In genomic region chr17:81697261-81698044, GRCh38 we compare ENCODE assay signal across 34 cellular contexts. TPM values are rescaled to one million over a fixed set of nuclear protein-coding genes. Genes with fewer than 3 reads are reported as not detected.
DNase-seq lines count a peak whose midpoint lies in the region; ATAC-seq, FAIRE-seq and TF ChIP-seq lines count a peak whose summit lies in the region.
"Had no signal": no experiment of that assay in that cellular context is flagged by ENCODE, and none has a peak within 500 bp of the region (broad histone marks: within the 10 kb centered on the region; RNA-seq: fewer than 3 reads in every experiment).

No MANE protein-coding gene starts in this region.

- H3K4me3 ChIP-seq in kidney (ENCODE audit: low read length in 2 of 2): no peak overlapping the region
- H3K4me3 ChIP-seq: esophagus muscularis mucosa, HAP-1, lung, SJCRH30, skin epidermis, suprapubic skin, upper lobe of left lung had no signal

- H3K36me3 Mint-ChIP-seq in activated T-cell treated with anti-CD3 and anti-CD28 coated beads, Interleukin-2, amount 50 U/mL, for 24 hours (ENCODE audit: low read depth): peaks cover 92% of the 10 kb centered on the region
- H3K36me3 Mint-ChIP-seq in activated T-helper 1 cell treated with anti-CD3 and anti-CD28 coated beads, Interleukin-12 subunit alpha, Interleukin-12 subunit beta, Interleukin-2, Interleukin-4 antibody, amounts not matched to agents 30 ng/mL and 10 ng/mL and 1 ng/mL, durations not matched to agents 14 hours and 24 hours and 36 hours (ENCODE audit: low read depth): peaks cover 31% of the 10 kb centered on the region
- H3K36me3 Mint-ChIP-seq in stimulated activated naive B cell treated with anti-CD40 and anti-IgM and Interleukin-4, amounts not matched to agents 10 μg/mL and 1 μg/mL and 100 μg/mL, for 72 hours: peaks cover 32 to 39% of the 10 kb centered on the region in 2 donors
- H3K36me3 Mint-ChIP-seq: IgD-negative memory B cell had no signal

- peaks cover 21 to 52% of the 10 kb centered on the region in 2 donors for H3K36me3 ChIP-seq in kidney (ENCODE audit: control insufficient read depth in 1 of 2, insufficient read depth in 2 of 2, low read length in 2 of 2)

- no peaks in the 10 kb centered on the region for H3K9me3 Mint-ChIP-seq in activated T-cell treated with anti-CD3 and anti-CD28 coated beads, Interleukin-2, amount 50 U/mL, for 24 hours
- no peaks in the 10 kb centered on the region for H3K9me3 Mint-ChIP-seq in activated T-helper 1 cell treated with anti-CD3 and anti-CD28 coated beads, Interleukin-12 subunit alpha, Interleukin-12 subunit beta, Interleukin-2, Interleukin-4 antibody, amounts not matched to agents 30 ng/mL and 10 ng/mL and 1 ng/mL, durations not matched to agents 14 hours and 24 hours and 36 hours
- H3K9me3 Mint-ChIP-seq in stimulated activated naive B cell treated with anti-CD40 and anti-IgM and Interleukin-4, amounts not matched to agents 10 μg/mL and 1 μg/mL and 100 μg/mL, for 72 hours: no peaks in the 10 kb centered on the region
- H3K9me3 Mint-ChIP-seq: activated CD4-positive, alpha-beta T cell treated with anti-CD3 and anti-CD28 coated beads, Interleukin-2, amount 10 ng/mL, durations not matched to agents 7 days and 5 days; activated T-cell treated with anti-CD3 and anti-CD28 coated beads, Interleukin-2, amount 50 U/mL, for 4 hours; CD4-positive, CD25-positive, alpha-beta regulatory T cell; IgD-negative memory B cell; naive thymus-derived CD8-positive, alpha-beta T cell had no signal

- H3K27ac ChIP-seq in kidney (ENCODE audit: low read depth in 2 of 2, low read length in 2 of 2): no peak overlapping the region
- H3K27ac ChIP-seq: esophagus muscularis mucosa, SJCRH30, skin epidermis, suprapubic skin, upper lobe of left lung had no signal

- H3K27ac Mint-ChIP-seq in activated T-cell treated with anti-CD3 and anti-CD28 coated beads, Interleukin-2, amount 50 U/mL, for 24 hours: peak overlapping the region; percentile 59
- H3K27ac Mint-ChIP-seq in activated T-helper 1 cell treated with anti-CD3 and anti-CD28 coated beads, Interleukin-12 subunit alpha, Interleukin-12 subunit beta, Interleukin-2, Interleukin-4 antibody, amounts not matched to agents 30 ng/mL and 10 ng/mL and 1 ng/mL, durations not matched to agents 14 hours and 24 hours and 36 hours: peak overlapping the region; percentile 29
- H3K27ac Mint-ChIP-seq in stimulated activated naive B cell treated with anti-CD40 and anti-IgM and Interleukin-4, amounts not matched to agents 10 μg/mL and 1 μg/mL and 100 μg/mL, for 72 hours: peak overlapping the region; percentile 60
- H3K27ac Mint-ChIP-seq: activated CD4-positive, alpha-beta T cell treated with anti-CD3 and anti-CD28 coated beads, Interleukin-2, amount 10 ng/mL, durations not matched to agents 7 days and 5 days; CD4-positive, CD25-positive, alpha-beta regulatory T cell had no signal

- DNase-seq in activated T-cell treated with anti-CD3 and anti-CD28 coated beads, Interleukin-2, amount 50 U/mL, for 24 hours: no peak
- DNase-seq in activated T-cell treated with anti-CD3 and anti-CD28 coated beads, Interleukin-2, amount 50 U/mL, for 1 hour: no peak
- no peak for DNase-seq in activated T-helper 1 cell treated with anti-CD3 and anti-CD28 coated beads, Interleukin-12 subunit alpha, Interleukin-12 subunit beta, Interleukin-2, Interleukin-4 antibody, amounts not matched to agents 30 ng/mL and 10 ng/mL and 1 ng/mL, durations not matched to agents 14 hours and 24 hours and 36 hours (ENCODE audit: low spot score)
- no peak for DNase-seq in left cardiac atrium
- DNase-seq in stimulated activated naive B cell treated with anti-CD40 and anti-IgM and Interleukin-4, amounts not matched to agents 10 μg/mL and 1 μg/mL and 100 μg/mL, for 72 hours: no peak
- DNase-seq in SK-N-DZ (ENCODE audit: low spot score): no peak
- no peak for DNase-seq in kidney
- DNase-seq: activated CD4-positive, alpha-beta T cell treated with anti-CD3 and anti-CD28 coated beads, Interleukin-2, amount 10 ng/mL, durations not matched to agents 7 days and 5 days; activated gamma-delta T cell treated with Interleukin-2 at 50 U/mL for 16 hours; activated T-cell treated with anti-CD3 and anti-CD28 coated beads, Interleukin-2, amount 50 U/mL, for 4 hours; CD4-positive, CD25-positive, alpha-beta regulatory T cell; cerebellar nuclear complex; dermis blood vessel endothelial cell; foreskin fibroblast; head of caudate nucleus; kidney glomerular epithelial cell; naive thymus-derived CD8-positive, alpha-beta T cell; NCI-H1048; NCI-H446 treated with DMSO at 0.1 percent for 48 hours; NCI-H82; occipital lobe; SJCRH30; stimulated activated naive CD4-positive, alpha-beta T cell treated with Interleukin-2 at 50 U/mL for 16 hours had no signal

- peaks cover 15% of the 10 kb centered on the region for H3K4me1 Mint-ChIP-seq in activated T-cell treated with anti-CD3 and anti-CD28 coated beads, Interleukin-2, amount 50 U/mL, for 24 hours (ENCODE audit: low read depth)
- peaks cover 5% of the 10 kb centered on the region for H3K4me1 Mint-ChIP-seq in activated T-helper 1 cell treated with anti-CD3 and anti-CD28 coated beads, Interleukin-12 subunit alpha, Interleukin-12 subunit beta, Interleukin-2, Interleukin-4 antibody, amounts not matched to agents 30 ng/mL and 10 ng/mL and 1 ng/mL, durations not matched to agents 14 hours and 24 hours and 36 hours (ENCODE audit: low read depth)
- H3K4me1 Mint-ChIP-seq in stimulated activated naive B cell treated with anti-CD40 and anti-IgM and Interleukin-4, amounts not matched to agents 10 μg/mL and 1 μg/mL and 100 μg/mL, for 72 hours: peaks cover 14 to 34% of the 10 kb centered on the region in 2 donors

- no peaks in the 10 kb centered on the region for H3K27me3 Mint-ChIP-seq in activated T-cell treated with anti-CD3 and anti-CD28 coated beads, Interleukin-2, amount 50 U/mL, for 24 hours
- no peaks in the 10 kb centered on the region for H3K27me3 Mint-ChIP-seq in activated T-helper 1 cell treated with anti-CD3 and anti-CD28 coated beads, Interleukin-12 subunit alpha, Interleukin-12 subunit beta, Interleukin-2, Interleukin-4 antibody, amounts not matched to agents 30 ng/mL and 10 ng/mL and 1 ng/mL, durations not matched to agents 14 hours and 24 hours and 36 hours (ENCODE audit: insufficient read depth)
- no peaks in the 10 kb centered on the region for H3K27me3 Mint-ChIP-seq in stimulated activated naive B cell treated with anti-CD40 and anti-IgM and Interleukin-4, amounts not matched to agents 10 μg/mL and 1 μg/mL and 100 μg/mL, for 72 hours
- H3K27me3 Mint-ChIP-seq: activated CD4-positive, alpha-beta T cell treated with anti-CD3 and anti-CD28 coated beads, Interleukin-2, amount 10 ng/mL, durations not matched to agents 7 days and 5 days; CD4-positive, CD25-positive, alpha-beta regulatory T cell; IgD-negative memory B cell; naive thymus-derived CD8-positive, alpha-beta T cell had no signal

- no peak for FAIRE-seq in kidney (lab: Jason Lieb, UNC)
- FAIRE-seq: A204.1, GM18507, RCC 7860 had no signal

- intact Hi-C loops in activated T-helper 1 cell treated with anti-CD3 and anti-CD28 coated beads, Interleukin-12 subunit alpha, Interleukin-12 subunit beta, Interleukin-2, Interleukin-4 antibody, amounts not matched to agents 30 ng/mL and 10 ng/mL and 1 ng/mL, durations not matched to agents 14 hours and 24 hours and 36 hours (cut with micrococcal nuclease): no loop called here
- intact Hi-C loops in left cardiac atrium (cut with DNase I): no loop called here
- intact Hi-C loops in kidney (cut with DNase I): no loop called here

- no peaks in the 10 kb centered on the region for H3K9me3 ChIP-seq in kidney (ENCODE audit: control insufficient read depth in 1 of 2, low read length in 2 of 2)
- H3K9me3 ChIP-seq: esophagus muscularis mucosa, HAP-1, SJCRH30, suprapubic skin, upper lobe of left lung had no signal

- H3K9ac ChIP-seq in kidney (ENCODE audit: low read length in 2 of 2): no peak overlapping the region

- H3K4me3 Mint-ChIP-seq in activated T-cell treated with anti-CD3 and anti-CD28 coated beads, Interleukin-2, amount 50 U/mL, for 24 hours: no peak overlapping the region
- no peak overlapping the region for H3K4me3 Mint-ChIP-seq in activated T-helper 1 cell treated with anti-CD3 and anti-CD28 coated beads, Interleukin-12 subunit alpha, Interleukin-12 subunit beta, Interleukin-2, Interleukin-4 antibody, amounts not matched to agents 30 ng/mL and 10 ng/mL and 1 ng/mL, durations not matched to agents 14 hours and 24 hours and 36 hours
- H3K4me3 Mint-ChIP-seq in stimulated activated naive B cell treated with anti-CD40 and anti-IgM and Interleukin-4, amounts not matched to agents 10 μg/mL and 1 μg/mL and 100 μg/mL, for 72 hours: no peak overlapping the region
- H3K4me3 Mint-ChIP-seq: activated CD4-positive, alpha-beta T cell treated with anti-CD3 and anti-CD28 coated beads, Interleukin-2, amount 10 ng/mL, durations not matched to agents 7 days and 5 days; activated T-cell treated with anti-CD3 and anti-CD28 coated beads, Interleukin-2, amount 50 U/mL, for 4 hours; naive thymus-derived CD8-positive, alpha-beta T cell had no signal

- peaks cover 7 to 14% of the 10 kb centered on the region in 2 donors for H3K4me1 ChIP-seq in kidney (ENCODE audit: control insufficient read depth in 1 of 2, insufficient read depth in 1 of 2, low read depth in 1 of 2, low read length in 2 of 2)
- H3K4me1 ChIP-seq: SJCRH30 had no signal

- TF ChIP-seq CTCF in kidney (IDR thresholded peaks at IDR 0.05; ENCODE audit: borderline replicate concordance, extremely low read depth, insufficient read depth): no peak

- ATAC-seq in left cardiac atrium: peak; percentile 13 to 21
- ATAC-seq in stimulated activated naive B cell treated with anti-CD40 and anti-IgM and Interleukin-4, amounts not matched to agents 10 μg/mL and 1 μg/mL and 100 μg/mL, for 72 hours (replicated peaks): no peak
- ATAC-seq in GM21515 (IDR thresholded peaks at IDR 0.05; ENCODE audit: unreplicated experiment): no peak
- ATAC-seq: activated T-cell treated with anti-CD3 and anti-CD28 coated beads, Interleukin-2, amount 50 U/mL, for 4 hours; naive thymus-derived CD8-positive, alpha-beta T cell had no signal

RNA-seq across cellular contexts. Expression of gene MRPL12, which starts 5.7 kb away (rescaled TPM):
- total RNA-seq in activated T-helper 1 cell treated with anti-CD3 and anti-CD28 coated beads, Interleukin-12 subunit alpha, Interleukin-12 subunit beta, Interleukin-2, Interleukin-4 antibody, amounts not matched to agents 30 ng/mL and 10 ng/mL and 1 ng/mL, durations not matched to agents 14 hours and 24 hours and 36 hours: 232 TPM in 2 replicates
- total RNA-seq in left cardiac atrium (100 to 1,000 TPM; 133 TPM), kidney (52.4 TPM)
- 49.5 and 59.3 TPM in 2 replicates for polyA plus RNA-seq in SK-N-DZ (2014; cell fraction: cytosol; rRNA removed)
- polyA plus RNA-seq in SK-N-DZ (2014; cell fraction: nucleus; rRNA removed): 27.5 and 48.5 TPM in 2 replicates
- 251 TPM for polyA plus RNA-seq in kidney (ENCODE audit: insufficient read depth, low read depth, low replicate concordance)

RNA-seq across cellular contexts. Expression of gene HGS, which starts 13.6 kb away (rescaled TPM):
- total RNA-seq in activated T-helper 1 cell treated with anti-CD3 and anti-CD28 coated beads, Interleukin-12 subunit alpha, Interleukin-12 subunit beta, Interleukin-2, Interleukin-4 antibody, amounts not matched to agents 30 ng/mL and 10 ng/mL and 1 ng/mL, durations not matched to agents 14 hours and 24 hours and 36 hours: 133 and 144 TPM in 2 replicates
- total RNA-seq in left cardiac atrium: 10 to 100 TPM; 42.3 to 52.6 TPM
- polyA plus RNA-seq in SK-N-DZ (2014; cell fraction: cytosol; rRNA removed): 132 and 162 TPM in 2 replicates
- polyA plus RNA-seq in SK-N-DZ (2014; cell fraction: nucleus; rRNA removed): 496 and 524 TPM in 2 replicates
- 95.3 TPM for total RNA-seq in kidney
- 85.5 TPM for polyA plus RNA-seq in kidney (ENCODE audit: insufficient read depth, low read depth, low replicate concordance)

RNA-seq across cellular contexts. Expression of gene ARL16, which starts 13.9 kb away (rescaled TPM):
- total RNA-seq in activated T-helper 1 cell treated with anti-CD3 and anti-CD28 coated beads, Interleukin-12 subunit alpha, Interleukin-12 subunit beta, Interleukin-2, Interleukin-4 antibody, amounts not matched to agents 30 ng/mL and 10 ng/mL and 1 ng/mL, durations not matched to agents 14 hours and 24 hours and 36 hours: 37.6 and 40.0 TPM in 2 replicates
- total RNA-seq in left cardiac atrium: 10 to 100 TPM; 12.2 to 22.3 TPM
- polyA plus RNA-seq in SK-N-DZ (2014; cell fraction: cytosol; rRNA removed): 88.8 and 96.3 TPM in 2 replicates
- polyA plus RNA-seq in SK-N-DZ (2014; cell fraction: nucleus; rRNA removed): 36.8 and 45.3 TPM in 2 replicates
- total RNA-seq in kidney: 34.7 TPM
- polyA plus RNA-seq in kidney (ENCODE audit: insufficient read depth, low read depth, low replicate concordance): 76.1 TPM

RNA-seq across cellular contexts. Expression of gene SLC25A10, which starts 14.6 kb away (rescaled TPM):
- total RNA-seq in activated T-helper 1 cell treated with anti-CD3 and anti-CD28 coated beads, Interleukin-12 subunit alpha, Interleukin-12 subunit beta, Interleukin-2, Interleukin-4 antibody, amounts not matched to agents 30 ng/mL and 10 ng/mL and 1 ng/mL, durations not matched to agents 14 hours and 24 hours and 36 hours: 45.7 and 49.6 TPM in 2 replicates
- total RNA-seq in left cardiac atrium: 10 to 100 TPM; 10.1 to 11.8 TPM
- polyA plus RNA-seq in SK-N-DZ (2014; cell fraction: cytosol; rRNA removed): 93.2 and 115 TPM in 2 replicates
- polyA plus RNA-seq in SK-N-DZ (2014; cell fraction: nucleus; rRNA removed): 72.5 and 115 TPM in 2 replicates
- 19.9 TPM for total RNA-seq in kidney
- polyA plus RNA-seq in kidney (ENCODE audit: insufficient read depth, low read depth, low replicate concordance): 94.5 TPM

RNA-seq across cellular contexts. Expression of gene CCDC137, which starts 30.9 kb away (rescaled TPM):
- total RNA-seq in activated T-helper 1 cell treated with anti-CD3 and anti-CD28 coated beads, Interleukin-12 subunit alpha, Interleukin-12 subunit beta, Interleukin-2, Interleukin-4 antibody, amounts not matched to agents 30 ng/mL and 10 ng/mL and 1 ng/mL, durations not matched to agents 14 hours and 24 hours and 36 hours: 59.3 and 62.1 TPM in 2 replicates
- total RNA-seq in left cardiac atrium: 1 to 10 TPM; 7.2 to 8.9 TPM
- 29.5 and 37.1 TPM in 2 replicates for polyA plus RNA-seq in SK-N-DZ (2014; cell fraction: cytosol; rRNA removed)
- polyA plus RNA-seq in SK-N-DZ (2014; cell fraction: nucleus; rRNA removed): 29.1 and 36.7 TPM in 2 replicates
- 18.8 TPM for total RNA-seq in kidney
- polyA plus RNA-seq in kidney (ENCODE audit: insufficient read depth, low read depth, low replicate concordance): 14.7 TPM

Comparison
In these comparisons a context has a peak if more than half of its experiments do, and no peak if none do; other contexts are left out.
1. ATAC-seq: peak in left cardiac atrium (2 of 2); none in stimulated activated naive B cell treated with anti-CD40 and anti-IgM and Interleukin-4, amounts not matched to agents 10 μg/mL and 1 μg/mL and 100 μg/mL, for 72 hours (0 of 2) and GM21515 (single experiment).
2. Peak in every context shown above with its lines, with median percentiles within 50 percentile points of each other: H3K27ac Mint-ChIP-seq.